ENCODE assay signal across 8 cellular contexts in genomic region chr9:34589656-34590375, GRCh38. TPM values are rescaled to one million over a fixed set of nuclear protein-coding genes. Genes with fewer than 3 reads are reported as not detected.
DNase-seq lines count a peak whose midpoint lies in the region; ATAC-seq and TF ChIP-seq lines count a peak whose summit lies in the region.

CNTFR (minus strand) TSS chr9:34589724; CDS start chr9:34568981, 20,743 bp downstream.

- H3K9ac ChIP-seq in fibroblast of lung (ENCODE audit: insufficient read depth, low read length): no peak within 1 kb of the TSS
- no peak within 1 kb of the TSS for H3K9ac ChIP-seq in neural progenitor cell

- peaks cover 28% of the 10 kb centered on the region for H3F3A ChIP-seq in neural progenitor cell (ENCODE audit: low read depth)

- H3K4me1 Mint-ChIP-seq in neural progenitor cell: peaks cover 67% of the 10 kb centered on the region

- peak; percentile 26 for DNase-seq in activated CD4-positive, alpha-beta T cell treated with anti-CD3 and anti-CD28 coated beads for 48 hours
- DNase-seq in activated CD4-positive, alpha-beta T cell treated with anti-CD3 and anti-CD28 coated beads, Interleukin-2, amount 50 U/mL, for 4 hours: no peak
- DNase-seq in fibroblast of lung (ENCODE audit: low read depth in 2 of 2): no peak
- DNase-seq in neural progenitor cell (ENCODE audit: low spot score): peak; percentile 88
- no peak for DNase-seq in ACHN

- no peaks in the 10 kb centered on the region for H3K36me3 Mint-ChIP-seq in neural progenitor cell

- H3K9me3 Mint-ChIP-seq in neural progenitor cell: no peaks in the 10 kb centered on the region

- H3K4me1 ChIP-seq in fibroblast of lung (ENCODE audit: control insufficient read depth, extremely low read depth, insufficient read depth, low read length) (no peaks in the 10 kb centered on the region), neural progenitor cell (peaks cover 40% of the 10 kb centered on the region)

- no peak for TF ChIP-seq CTCF in VCaP (conservative IDR thresholded peaks at IDR 0.05)
- TF ChIP-seq CTCF in fibroblast of lung (conservative IDR thresholded peaks at IDR 0.05 in 1 of 2, IDR thresholded peaks at IDR 0.05 in 1 of 2; ENCODE audit: low read depth in 1 of 2, low read length in 2 of 2): no peak
- TF ChIP-seq CTCF in neural progenitor cell (IDR thresholded peaks at IDR 0.05): no peak

- in situ Hi-C loops in ACHN (cut with HindIII; ENCODE audit: low pct_ligation_motif_present, low pct_unique_long_range_greater_than_20kb, low sequenced_read_pairs): no loop called here

- no peaks in the 10 kb centered on the region for H3K9me3 ChIP-seq in fibroblast of lung (ENCODE audit: control insufficient read depth, insufficient read depth, low read depth, low read length)
- no peaks in the 10 kb centered on the region for H3K9me3 ChIP-seq in neural progenitor cell (ENCODE audit: low read depth)

- H3K27me3 ChIP-seq in fibroblast of lung (ENCODE audit: control insufficient read depth, insufficient read depth, low read length) (peaks cover 74% of the 10 kb centered on the region), neural progenitor cell (peaks cover 100% of the 10 kb centered on the region)

- peak within 1 kb of the TSS; percentile 86 for H3K27ac Mint-ChIP-seq in neural progenitor cell

- no peaks in the 10 kb centered on the region for H3K36me3 ChIP-seq in fibroblast of lung (ENCODE audit: control insufficient read depth, insufficient read depth, low read length)
- H3K36me3 ChIP-seq in neural progenitor cell: no peaks in the 10 kb centered on the region

- H3K4me2 ChIP-seq in fibroblast of lung (ENCODE audit: extremely low read depth, insufficient read depth, low read length): peak within 1 kb of the TSS; percentile 32
- H3K4me2 ChIP-seq in neural progenitor cell: peak within 1 kb of the TSS; percentile 84

- H3K4me3 ChIP-seq in fibroblast of lung (replicated peaks in 1 of 4; ENCODE audit: control extremely low read depth in 1 of 4, insufficient read depth in 1 of 4, low read depth in 3 of 4, low read length in 4 of 4) (no peak within 1 kb of the TSS), neural progenitor cell (peak within 1 kb of the TSS; percentile 86)

- ATAC-seq in HG03135 (IDR thresholded peaks at IDR 0.05; ENCODE audit: unreplicated experiment) (no peak), GM19324 (IDR thresholded peaks at IDR 0.05; ENCODE audit: low FRiP score, unreplicated experiment) (no peak)

- H3K27me3 Mint-ChIP-seq in neural progenitor cell (ENCODE audit: insufficient read depth, low read depth): peaks cover 28% of the 10 kb centered on the region

- no peaks in the 10 kb centered on the region for H4K20me1 ChIP-seq in fibroblast of lung (ENCODE audit: control insufficient read depth, extremely low read depth, insufficient read depth, low read length)
- peaks cover 53% of the 10 kb centered on the region for H4K20me1 ChIP-seq in neural progenitor cell (ENCODE audit: low read depth)

- H3K4me3 Mint-ChIP-seq in neural progenitor cell: peak within 1 kb of the TSS; percentile 92

- H3K79me2 ChIP-seq in fibroblast of lung (ENCODE audit: control insufficient read depth, insufficient read depth, low read length) (no peaks in the 10 kb centered on the region), neural progenitor cell (ENCODE audit: low read depth) (peaks cover 5% of the 10 kb centered on the region)

- peak within 1 kb of the TSS; percentile 79; the same call in 1 of the 2 replicates for H3K27ac ChIP-seq in VCaP
- H3K27ac ChIP-seq in fibroblast of lung (ENCODE audit: insufficient read depth, low read length): no peak within 1 kb of the TSS
- no peak within 1 kb of the TSS for H3K27ac ChIP-seq in neural progenitor cell

- H2AFZ ChIP-seq in fibroblast of lung (ENCODE audit: low read length): no peak within 1 kb of the TSS
- peak within 1 kb of the TSS; percentile 72 for H2AFZ ChIP-seq in neural progenitor cell (replicated peaks)

RNA-seq across cellular contexts. Expression of gene CNTFR, which starts in this region (rescaled TPM):
- total RNA-seq in fibroblast of lung: 0.26 TPM in 1 of 2 replicates, not detected in the other
- 0.18 TPM in 1 of 2 replicates, not detected in the other for polyA plus RNA-seq in fibroblast of lung
- polyA plus RNA-seq in fibroblast of lung (2012): 0.06 TPM in 1 of 2 replicates, not detected in the other
- not detected in 2 replicates for polyA minus RNA-seq in fibroblast of lung (ENCODE audit: low replicate concordance)
- 8.6 and 37.2 TPM in 2 replicates for total RNA-seq in neural progenitor cell (ENCODE audit: low replicate concordance)

Comparison
In these comparisons a context has a peak if more than half of its experiments do, and no peak if none do; other contexts are left out.
1. DNase-seq: peak in activated CD4-positive, alpha-beta T cell treated with anti-CD3 and anti-CD28 coated beads for 48 hours (single experiment) and neural progenitor cell (single experiment); none in activated CD4-positive, alpha-beta T cell treated with anti-CD3 and anti-CD28 coated beads, Interleukin-2, amount 50 U/mL, for 4 hours (0 of 2), fibroblast of lung (0 of 2) and ACHN (single experiment).